Comparison of ENCODE assay signal across 8 cellular contexts in genomic region chr7:44847920-44848634, GRCh38. TPM values are rescaled to one million over a fixed set of nuclear protein-coding genes. Genes with fewer than 3 reads are reported as not detected.
DNase-seq lines count a peak whose midpoint lies in the region; ATAC-seq and TF ChIP-seq lines count a peak whose summit lies in the region.

Gene H2AZ2 (minus strand): TSS chr7:44848087. CDS start chr7:44847971, 116 bp downstream.

- intact Hi-C loops in left ventricle myocardium inferior (cut with micrococcal nuclease): loop anchor here (10.0 kb wide), 1 partner anchor 263 kb away; the partner anchor contains the start of gene TMED4

- H3K27ac ChIP-seq in angular gyrus (ENCODE audit: low read depth, low read length) (peak within 1 kb of the TSS; percentile 90), left ventricle myocardium inferior (replicated peaks) (peak within 1 kb of the TSS; percentile 98)

- H3K27me3 ChIP-seq in left ventricle myocardium inferior (ENCODE audit: low read depth): no peaks in the 10 kb centered on the region

- H3K9me3 ChIP-seq in left ventricle myocardium inferior (replicated peaks): no peaks in the 10 kb centered on the region

- DNase-seq in NCI-H187 (lab: John Stamatoyannopoulos, UW): peak; percentile 99
- peak; percentile 99 to 100 (median 100) for DNase-seq in T-helper 2 cell
- peak; percentile 100 for DNase-seq in left ventricle myocardium inferior
- peak; percentile 100 for DNase-seq in progenitor cell of endocrine pancreas (ENCODE audit: low spot score, unreplicated experiment)
- peak; percentile 100 for DNase-seq in ureter (ENCODE audit: low spot score)

- TF ChIP-seq CTCF in left ventricle myocardium inferior (IDR thresholded peaks at IDR 0.05; ENCODE audit: borderline replicate concordance): no peak
- no peak for TF ChIP-seq CTCF in progenitor cell of endocrine pancreas (IDR thresholded peaks at IDR 0.05; ENCODE audit: unreplicated experiment)

- H3K36me3 ChIP-seq in left ventricle myocardium inferior: peaks cover 4% of the 10 kb centered on the region

- no peaks in the 10 kb centered on the region for H3K9me3 Mint-ChIP-seq in progenitor cell of endocrine pancreas (ENCODE audit: low read depth)

- H3K4me1 ChIP-seq in left ventricle myocardium inferior: peaks cover 54% of the 10 kb centered on the region

- peak within 1 kb of the TSS; percentile 92 for H3K4me3 Mint-ChIP-seq in progenitor cell of endocrine pancreas (ENCODE audit: low read depth)

- H3K27ac Mint-ChIP-seq in progenitor cell of endocrine pancreas: peak within 1 kb of the TSS; percentile 100

- H3K36me3 Mint-ChIP-seq in progenitor cell of endocrine pancreas (ENCODE audit: insufficient read depth): no peaks in the 10 kb centered on the region

- ATAC-seq in GM18498 (IDR thresholded peaks at IDR 0.05; ENCODE audit: unreplicated experiment): peak; percentile 84
- peak; percentile 89 for ATAC-seq in HG02938 (IDR thresholded peaks at IDR 0.05; ENCODE audit: unreplicated experiment)

- no peaks in the 10 kb centered on the region for H3K27me3 Mint-ChIP-seq in progenitor cell of endocrine pancreas

- H3K4me3 ChIP-seq in left ventricle myocardium inferior: peak within 1 kb of the TSS; percentile 76

- peaks cover 16% of the 10 kb centered on the region for H3K4me1 Mint-ChIP-seq in progenitor cell of endocrine pancreas (ENCODE audit: low read depth)

RNA-seq across cellular contexts. Expression of gene H2AZ2, which starts in this region (rescaled TPM):
- total RNA-seq in left ventricle myocardium inferior (265 TPM), progenitor cell of endocrine pancreas (220 and 244 TPM in 2 replicates), ureter (104 TPM)

Comparison
In these comparisons a context has a peak if more than half of its experiments do, and no peak if none do; other contexts are left out.
1. Peak in every context shown above with its lines: DNase-seq, ATAC-seq, H3K4me3 ChIP-seq and H3K27ac ChIP-seq.